ENCODE assay signal across 20 cellular contexts in genomic region chr17:2635675-2636074, GRCh38. TPM values are rescaled to one million over a fixed set of nuclear protein-coding genes. Genes with fewer than 3 reads are reported as not detected.
DNase-seq lines count a peak whose midpoint lies in the region; ATAC-seq and TF ChIP-seq lines count a peak whose summit lies in the region.
"Had no signal": no experiment of that assay in that cellular context is flagged by ENCODE, and none has a peak within 500 bp of the region (broad histone marks: within the 10 kb centered on the region; RNA-seq: fewer than 3 reads in every experiment).

No MANE protein-coding gene starts in this region.

- no peak overlapping the region for H4K91ac ChIP-seq in mesenchymal stem cell (ENCODE audit: low read length)

- peaks cover 30% of the 10 kb centered on the region for H3K36me3 Mint-ChIP-seq in activated CD4-positive, alpha-beta memory T cell treated with anti-CD3 and anti-CD28 coated beads, Interleukin-2, amount 10 ng/mL, durations not matched to agents 7 days and 5 days (ENCODE audit: low read depth)
- H3K36me3 Mint-ChIP-seq in activated CD4-positive, alpha-beta memory T cell treated with anti-CD3 and anti-CD28 coated beads for 36 hours: peaks cover 14% of the 10 kb centered on the region

- peaks cover 27% of the 10 kb centered on the region for H3K4me1 Mint-ChIP-seq in activated CD4-positive, alpha-beta memory T cell treated with anti-CD3 and anti-CD28 coated beads, Interleukin-2, amount 10 ng/mL, durations not matched to agents 7 days and 5 days
- H3K4me1 Mint-ChIP-seq in activated CD4-positive, alpha-beta memory T cell treated with anti-CD3 and anti-CD28 coated beads for 36 hours (ENCODE audit: low read depth): peaks cover 49% of the 10 kb centered on the region

- no peaks in the 10 kb centered on the region for H3K9me3 Mint-ChIP-seq in activated CD4-positive, alpha-beta memory T cell treated with anti-CD3 and anti-CD28 coated beads, Interleukin-2, amount 10 ng/mL, durations not matched to agents 7 days and 5 days
- no peaks in the 10 kb centered on the region for H3K9me3 Mint-ChIP-seq in activated CD4-positive, alpha-beta memory T cell treated with anti-CD3 and anti-CD28 coated beads for 36 hours

- no peak overlapping the region for H2AFZ ChIP-seq in mesenchymal stem cell (ENCODE audit: low read depth, low read length)

- H3K79me1 ChIP-seq in mesenchymal stem cell (replicated peaks; ENCODE audit: low read length, poor library complexity, severe bottlenecking): peaks cover 3% of the 10 kb centered on the region

- H3K18ac ChIP-seq in mesenchymal stem cell (ENCODE audit: low read depth in 1 of 2, low read length in 2 of 2): no peak overlapping the region

- no peak overlapping the region for H3K4me2 ChIP-seq in mesenchymal stem cell (ENCODE audit: low read length, poor library complexity, severe bottlenecking)

- H3K4me3 Mint-ChIP-seq in activated CD4-positive, alpha-beta memory T cell treated with anti-CD3 and anti-CD28 coated beads, Interleukin-2, amount 10 ng/mL, durations not matched to agents 7 days and 5 days: no peak overlapping the region
- no peak overlapping the region for H3K4me3 Mint-ChIP-seq in activated CD4-positive, alpha-beta memory T cell treated with anti-CD3 and anti-CD28 coated beads for 36 hours

- no peak for ATAC-seq in GM19023 (IDR thresholded peaks at IDR 0.05; ENCODE audit: unreplicated experiment)
- ATAC-seq: GM12878 had no signal

- CTCF ChIA-PET in activated CD4-positive, alpha-beta memory T cell treated with anti-CD3 and anti-CD28 coated beads, Interleukin-2, amount 10 ng/mL, durations not matched to agents 7 days and 5 days (lab: Charles Lee): interaction anchor here (0.6 to 0.7 kb wide), 2 partner anchors 32 to 338 kb away, joined by 3 read pairs; no protein-coding TSS in a partner anchor
- CTCF ChIA-PET in activated CD4-positive, alpha-beta memory T cell treated with anti-CD3 and anti-CD28 coated beads for 36 hours (lab: Charles Lee): no interaction called here

- H4K8ac ChIP-seq in mesenchymal stem cell (ENCODE audit: low read length): no peak overlapping the region

- H3K9me3 ChIP-seq in mesenchymal stem cell (ENCODE audit: control insufficient read depth, low read length) (no peaks in the 10 kb centered on the region), skeletal muscle tissue (ENCODE audit: control insufficient read depth in 3 of 3, low read length in 3 of 3) (no peaks in the 10 kb centered on the region)

- no peak overlapping the region for H2BK120ac ChIP-seq in mesenchymal stem cell (ENCODE audit: low read depth, low read length)

- H3K36me3 ChIP-seq in mesenchymal stem cell (ENCODE audit: control insufficient read depth in 1 of 2, insufficient read depth in 2 of 2, low read depth in 1 of 2, low read length in 2 of 2): peaks cover 13 to 46% of the 10 kb centered on the region in 2 experiments
- H3K36me3 ChIP-seq in skeletal muscle tissue (ENCODE audit: control insufficient read depth in 3 of 3, insufficient read depth in 3 of 3, low read length in 3 of 3): peaks cover 0 to under 1% (median 0%) of the 10 kb centered on the region in 3 donors

- POLR2A ChIA-PET in activated CD4-positive, alpha-beta memory T cell treated with anti-CD3 and anti-CD28 coated beads, Interleukin-2, amount 10 ng/mL, durations not matched to agents 7 days and 5 days (lab: Charles Lee): no interaction called here
- POLR2A ChIA-PET in activated CD4-positive, alpha-beta memory T cell treated with anti-CD3 and anti-CD28 coated beads for 36 hours (lab: Charles Lee): no interaction called here

- DNase-seq in activated CD4-positive, alpha-beta memory T cell treated with anti-CD3 and anti-CD28 coated beads, Interleukin-2, amount 10 ng/mL, durations not matched to agents 7 days and 5 days: no peak
- DNase-seq in activated CD4-positive, alpha-beta memory T cell treated with anti-CD3 and anti-CD28 coated beads for 36 hours: no peak
- DNase-seq in mesenchymal stem cell (no peak), GM19238 (ENCODE audit: insufficient read length, low spot score) (no peak)
- no peak for DNase-seq in activated CD4-positive, alpha-beta T cell treated with anti-CD3 and anti-CD28 coated beads for 4 hours
- DNase-seq: GDM1, IMR-90, Kasumi-1, MM.1S, NCI-H1092 treated with DMSO at 0.1 percent for 48 hours, NCI-H1694, NCI-H2107, NCI-H2227 treated with DMSO at 0.1 percent for 48 hours, NCI-H524 treated with DMSO at 0.1 percent for 48 hours, Right ventricle myocardium superior had no signal

- no peak for TF ChIP-seq CTCF in VCaP (conservative IDR thresholded peaks at IDR 0.05)

- no peak overlapping the region for H3K4me3 ChIP-seq in mesenchymal stem cell (ENCODE audit: insufficient read depth in 1 of 2, low read depth in 1 of 2, low read length in 2 of 2)
- H3K4me3 ChIP-seq in skeletal muscle tissue (ENCODE audit: low read length in 3 of 3): no peak overlapping the region
- H3K4me3 ChIP-seq: GM12878 had no signal

- H3K4ac ChIP-seq in mesenchymal stem cell (ENCODE audit: low read depth in 1 of 2, low read length in 2 of 2): no peak overlapping the region

- H3K27ac ChIP-seq in VCaP (peak overlapping the region; percentile 45), mesenchymal stem cell (ENCODE audit: low read length, poor library complexity, severe bottlenecking) (peak overlapping the region; percentile 28), skeletal muscle tissue (ENCODE audit: low read depth, low read length) (peak overlapping the region; percentile 19)
- H3K27ac ChIP-seq: 22Rv1 had no signal

- no peak overlapping the region for H2AK5ac ChIP-seq in mesenchymal stem cell (ENCODE audit: low read length, severe bottlenecking)

- H2BK5ac ChIP-seq in mesenchymal stem cell (ENCODE audit: low read depth, low read length, poor library complexity, severe bottlenecking): no peak overlapping the region

- no peak overlapping the region for H2BK12ac ChIP-seq in mesenchymal stem cell (ENCODE audit: low read length in 2 of 2)

- H3K14ac ChIP-seq in mesenchymal stem cell (ENCODE audit: low read length in 2 of 2): no peak overlapping the region

- H3K23ac ChIP-seq in mesenchymal stem cell (ENCODE audit: low read length in 2 of 2): no peak overlapping the region

- H3K9ac ChIP-seq in mesenchymal stem cell (ENCODE audit: low read length) (no peak overlapping the region), skeletal muscle tissue (ENCODE audit: low read depth in 1 of 3, low read length in 3 of 3) (no peak overlapping the region)

- 83% methylated on average over 1 of the region's 2 CpGs for WGBS in mesenchymal stem cell

- intact Hi-C loops in activated CD4-positive, alpha-beta memory T cell treated with anti-CD3 and anti-CD28 coated beads for 36 hours (cut with micrococcal nuclease): no loop called here

- no peaks in the 10 kb centered on the region for H3K27me3 ChIP-seq in mesenchymal stem cell (ENCODE audit: control insufficient read depth in 1 of 2, insufficient read depth in 1 of 2, low read length in 2 of 2)
- no peaks in the 10 kb centered on the region for H3K27me3 ChIP-seq in skeletal muscle tissue (ENCODE audit: control insufficient read depth in 3 of 3, insufficient read depth in 3 of 3, low read length in 3 of 3)

- H2BK15ac ChIP-seq in mesenchymal stem cell (ENCODE audit: low read depth, poor library complexity, severe bottlenecking): no peak overlapping the region

- no peaks in the 10 kb centered on the region for H3K27me3 Mint-ChIP-seq in activated CD4-positive, alpha-beta memory T cell treated with anti-CD3 and anti-CD28 coated beads, Interleukin-2, amount 10 ng/mL, durations not matched to agents 7 days and 5 days
- H3K27me3 Mint-ChIP-seq in activated CD4-positive, alpha-beta memory T cell treated with anti-CD3 and anti-CD28 coated beads for 36 hours: no peaks in the 10 kb centered on the region

- H3K4me1 ChIP-seq in mesenchymal stem cell (ENCODE audit: control insufficient read depth, insufficient read depth, low read depth, low read length): peaks cover 13% of the 10 kb centered on the region
- peaks cover 15 to 22% (median 16%) of the 10 kb centered on the region in 3 donors for H3K4me1 ChIP-seq in skeletal muscle tissue (ENCODE audit: control insufficient read depth in 3 of 3, insufficient read depth in 3 of 3, low read length in 3 of 3)

- peak overlapping the region; percentile 10 for H3K27ac Mint-ChIP-seq in activated CD4-positive, alpha-beta memory T cell treated with anti-CD3 and anti-CD28 coated beads, Interleukin-2, amount 10 ng/mL, durations not matched to agents 7 days and 5 days
- no peak overlapping the region for H3K27ac Mint-ChIP-seq in activated CD4-positive, alpha-beta memory T cell treated with anti-CD3 and anti-CD28 coated beads for 36 hours

RNA-seq across cellular contexts. Expression of gene PAFAH1B1, which starts 42.2 kb away (rescaled TPM):
- 100 to 1,000 TPM; 183 to 186 TPM for total RNA-seq in activated CD4-positive, alpha-beta memory T cell treated with anti-CD3 and anti-CD28 coated beads, Interleukin-2, amount 10 ng/mL, durations not matched to agents 7 days and 5 days
- 100 to 1,000 TPM; 170 to 173 TPM for total RNA-seq in activated CD4-positive, alpha-beta memory T cell treated with anti-CD3 and anti-CD28 coated beads for 36 hours
- polyA plus RNA-seq in mesenchymal stem cell (2013, experiment 1 of 2): 68.6 TPM
- 68.2 TPM for polyA plus RNA-seq in mesenchymal stem cell (2013, experiment 2 of 2)
- total RNA-seq in skeletal muscle tissue: 96.6 TPM
